33 cellular contexts compared by ENCODE assay signal in the genomic region with DNA sequence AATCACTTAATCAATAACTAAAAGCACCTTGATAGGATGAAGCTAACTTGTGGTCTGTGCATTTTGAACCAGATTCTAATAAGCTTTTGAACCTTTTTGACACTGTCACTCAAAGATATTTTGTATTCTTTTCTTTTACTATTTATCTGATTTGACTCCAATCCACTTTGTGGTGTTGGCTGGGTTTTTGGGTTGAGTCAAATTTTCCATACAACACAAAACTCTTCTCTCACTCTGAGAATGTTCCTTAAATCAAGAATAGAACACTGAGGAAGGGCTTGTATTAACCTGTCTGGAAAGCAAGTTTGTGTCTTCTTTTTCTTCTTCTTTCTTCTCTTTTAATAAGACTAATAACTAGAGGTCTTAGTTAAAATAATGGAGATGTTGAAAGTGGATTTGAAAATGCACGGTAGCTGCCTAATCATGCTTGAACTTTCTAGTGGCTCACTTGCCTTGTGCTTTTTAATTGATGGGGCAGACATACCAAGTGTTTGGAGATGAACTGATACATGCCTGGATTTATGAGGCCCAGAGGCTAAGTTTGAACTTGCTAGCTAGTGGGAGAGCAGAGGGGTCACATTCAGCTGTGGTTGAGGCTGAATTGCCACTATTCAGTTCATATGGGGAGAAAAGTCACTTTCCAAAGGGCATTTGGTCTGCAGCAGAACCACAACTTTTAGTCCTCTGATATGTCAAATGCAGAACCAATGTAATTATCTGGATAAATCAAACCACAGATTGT.
DNase-seq lines count a peak whose midpoint lies in the region; ATAC-seq, FAIRE-seq and TF ChIP-seq lines count a peak whose summit lies in the region.
"Had no signal": no experiment of that assay in that cellular context is flagged by ENCODE, and none has a peak within 500 bp of the region (broad histone marks: within the 10 kb centered on the region; RNA-seq: fewer than 3 reads in every experiment).

No MANE protein-coding gene starts in this region.

- H3F3A ChIP-seq in PC-3 (ENCODE audit: low read length, unreplicated experiment) = no peaks in the 10 kb centered on the region

- H2AFZ ChIP-seq in GM12878 (ENCODE audit: control insufficient read depth, low read depth, low read length) (no peak overlapping the region), parathyroid adenoma (peak overlapping the region; percentile 50), PC-3 (ENCODE audit: low read length) (no peak overlapping the region)
- H2AFZ ChIP-seq: neural progenitor cell had no signal

- H3K4me3 ChIP-seq in GM12878 (no peak overlapping the region), parathyroid adenoma (ENCODE audit: low read depth, low read length) (no peak overlapping the region), PC-3 (ENCODE audit: low read length) (no peak overlapping the region)
- H3K4me3 ChIP-seq in naive thymus-derived CD4-positive, alpha-beta T cell (ENCODE audit: low read length) = no peak overlapping the region
- H3K4me3 ChIP-seq: colonic mucosa, neural progenitor cell, pancreas, SJCRH30, testis had no signal

- H3K4me1 Mint-ChIP-seq in activated CD4-positive, alpha-beta T cell treated with anti-CD3 and anti-CD28 coated beads for 36 hours = peaks cover 22% of the 10 kb centered on the region
- H3K4me1 Mint-ChIP-seq in naive thymus-derived CD4-positive, alpha-beta T cell = no peaks in the 10 kb centered on the region
- H3K4me1 Mint-ChIP-seq: activated CD4-positive, alpha-beta T cell treated with anti-CD3 and anti-CD28 coated beads, Interleukin-2, amount 10 ng/mL, durations not matched to agents 7 days and 5 days; neural progenitor cell had no signal

- RAD21 ChIA-PET in GM12878 (lab: Charles Lee; ENCODE audit: unreplicated experiment) = no interaction called here

- no peak for FAIRE-seq in GM12878 (lab: Jason Lieb, UNC)
- FAIRE-seq: pancreas, urothelium cell line had no signal

- WGBS in GM12878 (ENCODE audit: insufficient coverage, insufficient replicate concordance, low lambda C conversion rate, missing lambda C conversion rate) = 5% methylated on average over 1 of the region's 1 CpG

- peak; percentile 68 for ATAC-seq in activated CD4-positive, alpha-beta T cell treated with anti-CD3 and anti-CD28 coated beads for 36 hours
- peak; percentile 28 for ATAC-seq in HG02981 (IDR thresholded peaks at IDR 0.05; ENCODE audit: unreplicated experiment)
- peak; percentile 27; the same call in 2 of the 3 replicates for ATAC-seq in GM12878
- ATAC-seq in HG02840 (IDR thresholded peaks at IDR 0.05; ENCODE audit: low FRiP score, unreplicated experiment) = no peak
- no peak for ATAC-seq in naive thymus-derived CD4-positive, alpha-beta T cell
- ATAC-seq in PC-3 = no peak
- ATAC-seq: left lobe of liver, pancreas had no signal

- H3K9me3 ChIP-seq in GM12878 (replicated peaks; ENCODE audit: control insufficient read depth, insufficient read depth, low read length) = no peaks in the 10 kb centered on the region
- no peaks in the 10 kb centered on the region for H3K9me3 ChIP-seq in parathyroid adenoma (ENCODE audit: control insufficient read depth, low read length)
- no peaks in the 10 kb centered on the region for H3K9me3 ChIP-seq in naive thymus-derived CD4-positive, alpha-beta T cell (ENCODE audit: control insufficient read depth in 2 of 3, low read length in 3 of 3)
- H3K9me3 ChIP-seq in PC-3 (ENCODE audit: low read length) = peaks cover 3% of the 10 kb centered on the region
- H3K9me3 ChIP-seq: colonic mucosa, pancreas, SJCRH30, testis had no signal

- no peaks in the 10 kb centered on the region for H3K9me3 Mint-ChIP-seq in activated CD4-positive, alpha-beta T cell treated with anti-CD3 and anti-CD28 coated beads for 36 hours (ENCODE audit: low read depth)
- peaks cover 0 to 25% (median 3%) of the 10 kb centered on the region in 11 donors for H3K9me3 Mint-ChIP-seq in naive thymus-derived CD4-positive, alpha-beta T cell
- H3K9me3 Mint-ChIP-seq: activated CD4-positive, alpha-beta T cell treated with anti-CD3 and anti-CD28 coated beads, Interleukin-2, amount 10 ng/mL, durations not matched to agents 7 days and 5 days; activated T-helper 1 cell treated with anti-CD3 and anti-CD28 coated beads, Interleukin-12 subunit alpha, Interleukin-12 subunit beta, Interleukin-2, Interleukin-4 antibody, amounts not matched to agents 30 ng/mL and 10 ng/mL and 1 ng/mL, durations not matched to agents 14 hours and 24 hours and 36 hours; neural progenitor cell had no signal

- intact Hi-C loops in activated CD4-positive, alpha-beta T cell treated with anti-CD3 and anti-CD28 coated beads for 36 hours (cut with DNase I, micrococcal nuclease) = loop anchor here (2.0 to 5.0 kb wide), 2 partner anchors 106 to 187 kb away; no protein-coding TSS in a partner anchor
- intact Hi-C loops in GM12878 (cut with micrococcal nuclease; ENCODE audit: unreplicated experiment) = no loop called here
- intact Hi-C loops in naive thymus-derived CD4-positive, alpha-beta T cell (cut with micrococcal nuclease) = no loop called here
- intact Hi-C loops in PC-3 (cut with micrococcal nuclease) = loop anchor here (5.0 to 10.0 kb wide), 2 partner anchors 589 to 896 kb away; no protein-coding TSS in a partner anchor

- peak; percentile 15 for DNase-seq in activated CD4-positive, alpha-beta T cell treated with anti-CD3 and anti-CD28 coated beads for 36 hours
- DNase-seq in activated CD4-positive, alpha-beta T cell treated with anti-CD3 and anti-CD28 coated beads, Interleukin-2, amount 50 U/mL, for 4 hours = no peak
- no peak for DNase-seq in GM12878 (ENCODE audit: low read depth, low spot score)
- no peak for DNase-seq in naive thymus-derived CD4-positive, alpha-beta T cell
- no peak for DNase-seq in PC-3
- DNase-seq: activated CD4-positive, alpha-beta T cell treated with anti-CD3 and anti-CD28 coated beads, Interleukin-2, amount 10 ng/mL, durations not matched to agents 7 days and 5 days; activated CD8-positive, alpha-beta memory T cell treated with anti-CD3 and anti-CD28 coated beads, Interleukin-2, amount 10 ng/mL, durations not matched to agents 7 days and 5 days; aorta; colonic mucosa; COR-L47; effector CD4-positive, alpha-beta T cell; H7; mesenchymal stem cell; NCI-H146; NCI-H446; NCI-H748 treated with DMSO at 0.1 percent for 48 hours; pancreas; retina; RPMI8226; SJCRH30; stimulated activated naive CD4-positive, alpha-beta T cell; SW 1271; testis; WERI-Rb-1 had no signal

- peaks cover 1% of the 10 kb centered on the region for H3K36me3 Mint-ChIP-seq in activated CD4-positive, alpha-beta T cell treated with anti-CD3 and anti-CD28 coated beads for 36 hours (ENCODE audit: low read depth)
- H3K36me3 Mint-ChIP-seq in naive thymus-derived CD4-positive, alpha-beta T cell = no peaks in the 10 kb centered on the region
- H3K36me3 Mint-ChIP-seq: activated CD8-positive, alpha-beta memory T cell treated with anti-CD3 and anti-CD28 coated beads, Interleukin-2, amount 10 ng/mL, durations not matched to agents 7 days and 5 days; neural progenitor cell had no signal

- no peak overlapping the region for H3K4me3 Mint-ChIP-seq in activated CD4-positive, alpha-beta T cell treated with anti-CD3 and anti-CD28 coated beads for 36 hours
- no peak overlapping the region for H3K4me3 Mint-ChIP-seq in naive thymus-derived CD4-positive, alpha-beta T cell
- H3K4me3 Mint-ChIP-seq: activated CD4-positive, alpha-beta T cell treated with anti-CD3 and anti-CD28 coated beads, Interleukin-2, amount 10 ng/mL, durations not matched to agents 7 days and 5 days; activated CD8-positive, alpha-beta memory T cell treated with anti-CD3 and anti-CD28 coated beads, Interleukin-2, amount 10 ng/mL, durations not matched to agents 7 days and 5 days; activated naive CD8-positive, alpha-beta T cell; neural progenitor cell had no signal

- H3K4me1 ChIP-seq in GM12878 (ENCODE audit: control insufficient read depth, insufficient read depth, low read length) (no peaks in the 10 kb centered on the region), parathyroid adenoma (no peaks in the 10 kb centered on the region), PC-3 (ENCODE audit: insufficient read depth, low read length) (no peaks in the 10 kb centered on the region)
- H3K4me1 ChIP-seq in naive thymus-derived CD4-positive, alpha-beta T cell (ENCODE audit: control insufficient read depth in 2 of 2, insufficient read depth in 2 of 2, low read length in 2 of 2) = no peaks in the 10 kb centered on the region
- H3K4me1 ChIP-seq: colonic mucosa, neural progenitor cell, pancreas had no signal

- TF ChIP-seq RAD21 in GM12878 (IDR thresholded peaks at IDR 0.05; ENCODE audit: insufficient read depth, low read depth, low read length) = no peak

- SMC1A ChIA-PET in GM12878 (lab: Charles Lee; ENCODE audit: uncharacterized antibody, unreplicated experiment) = interaction anchor here (1.0 to 2.0 kb wide), 2 partner anchors 12 to 845 kb away, joined by 3 to 8 read pairs; no protein-coding TSS in a partner anchor

- H3K27ac Mint-ChIP-seq in activated CD4-positive, alpha-beta T cell treated with anti-CD3 and anti-CD28 coated beads for 36 hours = no peak overlapping the region
- H3K27ac Mint-ChIP-seq in naive thymus-derived CD4-positive, alpha-beta T cell = no peak overlapping the region
- H3K27ac Mint-ChIP-seq: activated CD4-positive, alpha-beta T cell treated with anti-CD3 and anti-CD28 coated beads, Interleukin-2, amount 10 ng/mL, durations not matched to agents 7 days and 5 days; activated CD8-positive, alpha-beta memory T cell treated with anti-CD3 and anti-CD28 coated beads, Interleukin-2, amount 10 ng/mL, durations not matched to agents 7 days and 5 days; activated naive CD8-positive, alpha-beta T cell; neural progenitor cell had no signal

- TF ChIP-seq EP300 in GM12878 (IDR thresholded peaks at IDR 0.05; ENCODE audit: borderline replicate concordance in 1 of 2, control insufficient read depth in 1 of 2, low read depth in 2 of 2, low read length in 2 of 2) = no peak

- in situ Hi-C loops in GM12878 (cut with MboI) = no loop called here

- no peaks in the 10 kb centered on the region for H3K9me2 ChIP-seq in PC-3 (replicated peaks; ENCODE audit: low read length)

- peaks cover 13% of the 10 kb centered on the region for H3K27me3 Mint-ChIP-seq in activated CD4-positive, alpha-beta T cell treated with anti-CD3 and anti-CD28 coated beads for 36 hours
- H3K27me3 Mint-ChIP-seq in naive thymus-derived CD4-positive, alpha-beta T cell = peaks cover 0 to 1% (median 0%) of the 10 kb centered on the region in 5 donors
- H3K27me3 Mint-ChIP-seq: activated CD4-positive, alpha-beta T cell treated with anti-CD3 and anti-CD28 coated beads, Interleukin-2, amount 10 ng/mL, durations not matched to agents 7 days and 5 days had no signal

- H4K20me1 ChIP-seq in GM12878 (ENCODE audit: control insufficient read depth, insufficient read depth) (no peaks in the 10 kb centered on the region), PC-3 (ENCODE audit: low read length) (no peaks in the 10 kb centered on the region)

- no peak for TF ChIP-seq CTCF in GM12878 (IDR thresholded peaks at IDR 0.05 in 2 of 3, conservative IDR thresholded peaks at IDR 0.05 in 1 of 3; ENCODE audit: control insufficient read depth in 2 of 3, extremely low read depth in 1 of 3, insufficient read depth in 1 of 3, low read depth in 3 of 3, low read length in 3 of 3)
- TF ChIP-seq CTCF in parathyroid adenoma (IDR thresholded peaks at IDR 0.05) = no peak
- no peak for TF ChIP-seq CTCF in PC-3 (conservative IDR thresholded peaks at IDR 0.05; ENCODE audit: low read depth, low read length)

- POLR2A ChIA-PET in activated CD4-positive, alpha-beta T cell treated with anti-CD3 and anti-CD28 coated beads for 36 hours (lab: Charles Lee) = no interaction called here
- POLR2A ChIA-PET in GM12878 (lab: Charles Lee) = no interaction called here
- POLR2A ChIA-PET in naive thymus-derived CD4-positive, alpha-beta T cell (lab: Charles Lee) = no interaction called here
- POLR2A ChIA-PET in PC-3 (lab: Charles Lee; ENCODE audit: unreplicated experiment) = interaction anchor here (0.5 to 0.7 kb wide), 3 partner anchors 11 to 73 kb away, joined by 3 to 7 read pairs (median 4); no protein-coding TSS in a partner anchor

- CTCF ChIA-PET in activated CD4-positive, alpha-beta T cell treated with anti-CD3 and anti-CD28 coated beads for 36 hours (lab: Charles Lee) = interaction anchor here (1.1 kb wide), 1 partner anchor 158 kb away, joined by 3 read pairs; no protein-coding TSS in a partner anchor
- CTCF ChIA-PET in GM12878 (lab: Yijun Ruan, JAX) = no interaction called here
- CTCF ChIA-PET in naive thymus-derived CD4-positive, alpha-beta T cell (lab: Charles Lee) = no interaction called here
- CTCF ChIA-PET in PC-3 (lab: Charles Lee) = no interaction called here

- no TSS peak for BruUV-seq in GM12878 (replicated peaks; lab: Mats Ljungman, UMichigan)
- no TSS peak for BruUV-seq in PC-3 (replicated peaks; lab: Mats Ljungman, UMichigan)

- no peak overlapping the region for H3K9ac ChIP-seq in GM12878 (ENCODE audit: control insufficient read depth, insufficient read depth, low read length)
- no peak overlapping the region for H3K9ac ChIP-seq in parathyroid adenoma
- H3K9ac ChIP-seq in PC-3 (ENCODE audit: low read length) = no peak overlapping the region
- H3K9ac ChIP-seq: neural progenitor cell had no signal

- H3K27me3 ChIP-seq in GM12878 (replicated peaks in 1 of 2; ENCODE audit: control insufficient read depth in 2 of 2, insufficient read depth in 2 of 2, low read length in 1 of 2) (no peaks in the 10 kb centered on the region), parathyroid adenoma (ENCODE audit: control insufficient read depth, insufficient read depth, low read length) (no peaks in the 10 kb centered on the region), PC-3 (ENCODE audit: low read length) (no peaks in the 10 kb centered on the region)
- no peaks in the 10 kb centered on the region for H3K27me3 ChIP-seq in naive thymus-derived CD4-positive, alpha-beta T cell (ENCODE audit: control insufficient read depth in 2 of 2, insufficient read depth in 2 of 2, low read length in 2 of 2)
- H3K27me3 ChIP-seq: colonic mucosa, neural progenitor cell, pancreas, SJCRH30, testis had no signal

- no peak for TF ChIP-seq POLR2A in GM12878 (IDR thresholded peaks at IDR 0.05; ENCODE audit: low read depth, low read length)

- H3K4me2 ChIP-seq in GM12878 (ENCODE audit: control insufficient read depth, insufficient read depth) (no peak overlapping the region), parathyroid adenoma (ENCODE audit: low read length) (no peak overlapping the region), PC-3 (ENCODE audit: low read length) (no peak overlapping the region)
- H3K4me2 ChIP-seq: neural progenitor cell had no signal

- no peaks in the 10 kb centered on the region for H3K79me2 ChIP-seq in GM12878 (ENCODE audit: control insufficient read depth, insufficient read depth, low read length)
- no peaks in the 10 kb centered on the region for H3K79me2 ChIP-seq in parathyroid adenoma
- no peaks in the 10 kb centered on the region for H3K79me2 ChIP-seq in PC-3 (ENCODE audit: low read length)

- H3K27ac ChIP-seq in GM12878 (ENCODE audit: control insufficient read depth, insufficient read depth) (no peak overlapping the region), parathyroid adenoma (no peak overlapping the region), PC-3 (ENCODE audit: low read length) (no peak overlapping the region)
- no peak overlapping the region for H3K27ac ChIP-seq in naive thymus-derived CD4-positive, alpha-beta T cell (ENCODE audit: low read depth, low read length)
- H3K27ac ChIP-seq: C4-2B, colonic mucosa, neural progenitor cell, pancreas, SJCRH30, testis, WERI-Rb-1 had no signal

- H3K36me3 ChIP-seq in GM12878 (ENCODE audit: control insufficient read depth in 2 of 2, insufficient read depth in 2 of 2, low read length in 1 of 2) = no peaks in the 10 kb centered on the region
- H3K36me3 ChIP-seq in parathyroid adenoma (ENCODE audit: control insufficient read depth, insufficient read depth, low read length) = no peaks in the 10 kb centered on the region
- H3K36me3 ChIP-seq in naive thymus-derived CD4-positive, alpha-beta T cell (ENCODE audit: control insufficient read depth in 2 of 3, insufficient read depth in 3 of 3, low read length in 3 of 3) = no peaks in the 10 kb centered on the region
- H3K36me3 ChIP-seq in PC-3 (ENCODE audit: low read depth, low read length) = peaks cover 2% of the 10 kb centered on the region; the same call in 1 of the 2 replicates
- H3K36me3 ChIP-seq: colonic mucosa, neural progenitor cell, pancreas, SJCRH30, WERI-Rb-1 had no signal

Comparison
In these comparisons a context has a peak if more than half of its experiments do, and no peak if none do; other contexts are left out.
1. ATAC-seq: peak in activated CD4-positive, alpha-beta T cell treated with anti-CD3 and anti-CD28 coated beads for 36 hours (single experiment), HG02981 (single experiment) and GM12878 (single experiment); none in HG02840 (single experiment), naive thymus-derived CD4-positive, alpha-beta T cell (single experiment) and PC-3 (single experiment).
2. intact Hi-C loops: an anchor here in activated CD4-positive, alpha-beta T cell treated with anti-CD3 and anti-CD28 coated beads for 36 hours (2.0 to 5.0 kb wide) and PC-3 (5.0 to 10.0 kb wide); none called in GM12878 and naive thymus-derived CD4-positive, alpha-beta T cell.